ENCODE assay signal across 29 cellular contexts in genomic region chr19:54145541-54146158, GRCh38.
"Had no signal": no experiment of that assay in that cellular context is flagged by ENCODE, and none has a peak within 500 bp of the region (broad histone marks: within the 10 kb centered on the region; RNA-seq: fewer than 3 reads in every experiment).

No MANE protein-coding gene starts in this region.

- H3K9me3 ChIP-seq: heart right ventricle, left ventricle myocardium inferior, mucosa of descending colon, neutrophil, ovary, prostate gland, sigmoid colon, spleen, suprapubic skin, thoracic aorta, tibial artery, uterus had no signal

- H3K27me3 Mint-ChIP-seq: naive thymus-derived CD4-positive, alpha-beta T cell; stimulated activated naive CD8-positive, alpha-beta T cell treated with anti-CD3 and anti-CD28 coated beads, Interleukin-15, Interleukin-2, amounts not matched to agents 100 ng/mL and 50 ng/mL, for 24 hours; type B pancreatic cell had no signal

- H3K4me2 ChIP-seq: hepatocyte, neural progenitor cell had no signal

- H3K36me3 ChIP-seq: neural progenitor cell, ovary, uterus had no signal

- H3K27ac Mint-ChIP-seq: neural progenitor cell; stimulated activated naive CD8-positive, alpha-beta T cell treated with anti-CD3 and anti-CD28 coated beads, Interleukin-15, Interleukin-2, amounts not matched to agents 100 ng/mL and 50 ng/mL, for 24 hours; type B pancreatic cell had no signal

- DNase-seq: heart right ventricle; islet precursor cell; left ventricle myocardium inferior; midbrain; mucosa of descending colon; naive thymus-derived CD4-positive, alpha-beta T cell; occipital lobe; ovary; posterior cingulate gyrus; retina; sigmoid colon; small intestine; spleen; stimulated activated CD4-positive, alpha-beta T cell treated with anti-CD3 and anti-CD28 coated beads, Interleukin-4, amount 100 ng/mL, for 24 hours; stimulated activated naive CD4-positive, alpha-beta T cell; tibial artery; uterus had no signal

- H3K27ac ChIP-seq: heart right ventricle, hepatocyte, neural progenitor cell, neutrophil, ovary, prostate gland, sigmoid colon, suprapubic skin, thoracic aorta, tibial artery, uterus had no signal

- H3K9me3 Mint-ChIP-seq: nephron; neural progenitor cell; stimulated activated effector memory CD8-positive, alpha-beta T cell treated with anti-CD3 and anti-CD28 coated beads, Interleukin-12 subunit alpha, Interleukin-12 subunit beta, amount 100 ng/mL, for 72 hours; stimulated activated naive CD8-positive, alpha-beta T cell treated with anti-CD3 and anti-CD28 coated beads, Interleukin-15, Interleukin-2, amounts not matched to agents 100 ng/mL and 50 ng/mL, for 24 hours; type B pancreatic cell had no signal

- H2AFZ ChIP-seq: hepatocyte, neural progenitor cell had no signal

- H3K4me3 ChIP-seq: heart right ventricle, hepatocyte, left ventricle myocardium inferior, lung, mucosa of descending colon, neural progenitor cell, ovary, prostate gland, sigmoid colon, spleen, suprapubic skin, thoracic aorta, tibial artery, uterus had no signal

- H3K4me3 Mint-ChIP-seq: naive thymus-derived CD4-positive, alpha-beta T cell; nephron; neural progenitor cell; stimulated activated effector memory CD8-positive, alpha-beta T cell treated with anti-CD3 and anti-CD28 coated beads, Interleukin-12 subunit alpha, Interleukin-12 subunit beta, amount 100 ng/mL, for 72 hours; stimulated activated naive CD8-positive, alpha-beta T cell treated with anti-CD3 and anti-CD28 coated beads, Interleukin-15, Interleukin-2, amounts not matched to agents 100 ng/mL and 50 ng/mL, for 24 hours; type B pancreatic cell had no signal

- ATAC-seq: heart right ventricle; mucosa of descending colon; naive thymus-derived CD4-positive, alpha-beta T cell; right cardiac atrium; stimulated activated effector memory CD8-positive, alpha-beta T cell treated with anti-CD3 and anti-CD28 coated beads, Interleukin-12 subunit alpha, Interleukin-12 subunit beta, amount 100 ng/mL, for 72 hours had no signal

- H3K4me1 ChIP-seq: neural progenitor cell, prostate gland, uterus had no signal

- H3K27me3 ChIP-seq: heart right ventricle, hepatocyte, neural progenitor cell, neutrophil, ovary, sigmoid colon, spleen, suprapubic skin, tibial artery, uterus had no signal

- H3K9ac ChIP-seq: neural progenitor cell had no signal
